In the genomic region with DNA sequence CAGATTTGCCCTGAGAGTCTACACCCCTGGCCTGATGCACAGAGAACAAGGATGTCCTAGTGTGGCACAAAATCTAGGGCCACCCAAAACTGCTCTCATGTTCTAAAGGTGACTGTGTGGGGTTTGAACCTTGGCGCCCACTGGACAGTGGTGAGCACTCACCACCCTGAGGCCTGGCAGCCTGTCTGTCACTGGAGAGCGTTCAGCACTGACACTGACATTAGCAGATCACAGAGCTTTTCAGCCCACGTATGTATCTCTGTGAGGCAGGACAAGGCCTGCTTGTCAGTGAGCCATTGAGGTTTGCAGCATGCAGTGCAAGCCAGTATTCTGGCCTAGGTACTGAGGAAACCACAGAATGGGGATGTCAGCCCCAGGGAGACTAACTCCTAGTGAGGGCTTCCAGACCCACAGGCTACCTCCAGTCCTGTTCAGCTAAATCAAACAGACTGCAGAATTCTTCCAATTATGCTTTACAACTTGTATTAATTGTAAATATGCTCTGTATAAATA, we compare ENCODE assay signal across 21 cellular contexts. TPM values are rescaled to one million over a fixed set of nuclear protein-coding genes. Genes with fewer than 3 reads are reported as not detected.
"Had no signal": no experiment of that assay in that cellular context is flagged by ENCODE, and none has a peak within 500 bp of the region (broad histone marks: within the 10 kb centered on the region; RNA-seq: fewer than 3 reads in every experiment).

No MANE protein-coding gene starts in this region.

- H3K36me3 ChIP-seq: colonic mucosa, prostate gland, right lobe of liver, uterus had no signal

- H3K9me3 ChIP-seq: colonic mucosa, left ventricle myocardium inferior, lower lobe of right lung, prostate gland, right lobe of liver, upper lobe of left lung, uterus had no signal

- H3K27me3 ChIP-seq: colonic mucosa, foreskin keratinocyte, right lobe of liver, upper lobe of left lung, uterus had no signal

- H3K9ac ChIP-seq: parathyroid adenoma had no signal

- H3K4me1 ChIP-seq: lower lobe of right lung, parathyroid adenoma, prostate gland, uterus had no signal

- H2AFZ ChIP-seq: parathyroid adenoma had no signal

- ATAC-seq: foreskin keratinocyte; left cardiac atrium; lower lobe of right lung; naive thymus-derived CD4-positive, alpha-beta T cell; stimulated activated memory B cell treated with anti-CD40 and anti-IgM and Interleukin-4, amounts not matched to agents 10 μg/mL and 1 μg/mL and 100 μg/mL, for 72 hours had no signal

- H3K4me3 ChIP-seq: colonic mucosa, left ventricle myocardium inferior, lower lobe of right lung, prostate gland, right lobe of liver, upper lobe of left lung, uterus had no signal

- DNase-seq: colonic mucosa; dermis blood vessel endothelial cell; foreskin keratinocyte; immature natural killer cell; kidney; left cardiac atrium; left ventricle myocardium inferior; lower lobe of right lung; mesenchymal stem cell; midbrain; nephron progenitor cell; retina; right lobe of liver; stimulated activated CD4-positive, alpha-beta T cell treated with anti-CD3 and anti-CD28 coated beads, Interleukin-4, amount 100 ng/mL, for 1 hour; stimulated activated CD8-positive, alpha-beta memory T cell treated with anti-CD3 and anti-CD28 coated beads, Interleukin-4, amount 100 ng/mL, for 48 hours; upper lobe of left lung; uterus had no signal

- H3K27ac ChIP-seq: colonic mucosa, foreskin keratinocyte, lower lobe of right lung, parathyroid adenoma, right lobe of liver, upper lobe of left lung, uterus had no signal

RNA-seq across cellular contexts. Expression of a gene that starts 38.9 kb away (rescaled TPM):
- polyA plus RNA-seq: naive thymus-derived CD4-positive, alpha-beta T cell had no signal
